14 cellular contexts compared by ENCODE assay signal in the genomic region with DNA sequence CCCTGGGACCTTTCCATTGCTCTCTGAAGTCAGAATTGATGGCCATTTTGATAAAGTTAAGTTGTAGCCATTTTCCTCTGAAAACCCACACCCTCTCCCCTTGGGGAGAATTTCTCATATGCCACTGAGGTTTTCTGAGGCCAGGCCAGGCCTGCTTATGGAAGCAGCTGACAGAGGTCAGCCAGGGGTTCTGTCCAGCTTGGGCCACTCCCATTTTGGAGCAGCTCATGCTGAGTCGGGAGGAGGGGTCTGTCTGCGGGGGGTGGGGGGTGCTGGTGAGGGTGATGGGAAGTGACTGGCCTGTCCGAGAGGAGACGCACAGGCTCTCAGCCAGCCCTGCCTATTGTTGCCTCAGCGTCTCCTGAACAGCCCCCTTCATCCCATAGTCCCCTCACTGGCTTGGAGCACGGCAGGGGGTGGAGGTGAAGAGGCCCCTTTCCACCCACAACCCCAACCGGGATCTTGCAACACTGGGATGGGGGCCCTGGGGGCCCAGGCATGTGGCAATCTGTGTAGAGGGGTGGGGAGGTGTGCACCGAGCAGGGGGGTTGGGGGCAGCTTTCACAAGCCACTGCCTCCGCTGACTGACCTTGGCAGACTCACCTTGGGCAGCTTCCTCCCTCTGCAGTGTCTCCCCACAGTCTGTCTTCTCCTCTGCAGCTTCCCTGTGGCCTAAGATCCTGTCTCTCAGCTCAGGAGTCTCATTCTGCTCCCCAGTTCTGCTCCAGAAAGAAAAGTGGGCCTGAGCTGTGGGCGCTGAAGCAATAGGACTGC. TPM values are rescaled to one million over a fixed set of nuclear protein-coding genes. Genes with fewer than 3 reads are reported as not detected.
DNase-seq lines count a peak whose midpoint lies in the region; ATAC-seq and TF ChIP-seq lines count a peak whose summit lies in the region.
"Had no signal": no experiment of that assay in that cellular context is flagged by ENCODE, and none has a peak within 500 bp of the region (broad histone marks: within the 10 kb centered on the region; RNA-seq: fewer than 3 reads in every experiment).

No MANE protein-coding gene starts in this region.

- TF ChIP-seq POLR2A in breast epithelium (IDR thresholded peaks at IDR 0.05) (no peak), spleen (IDR thresholded peaks at IDR 0.05) (no peak), GM18505 (IDR thresholded peaks at IDR 0.05; ENCODE audit: borderline replicate concordance, extremely low read depth, insufficient read depth, insufficient read length) (no peak)

- dilution Hi-C loops in mammary epithelial cell (cut with HindIII; ENCODE audit: low sequenced_read_pairs): loop anchor here (5.0 kb wide), 1 partner anchor 36 kb away; no protein-coding TSS in a partner anchor

- peak overlapping the region; percentile 30 for H2AFZ ChIP-seq in mammary epithelial cell (ENCODE audit: low read depth, low read length)

- 100% methylated on average over 3 of the region's 10 CpGs for WGBS in mammary epithelial cell (ENCODE audit: low coverage, missing lambda C conversion rate)
- 35 to 65% (median 50%) methylated on average over 5 to 10 of the region's 10 CpGs for WGBS in spleen, 5 donors

- H3K4me2 ChIP-seq in mammary epithelial cell (ENCODE audit: insufficient read depth, low read depth, low read length): no peak overlapping the region

- no peak overlapping the region for H3K9ac ChIP-seq in mammary epithelial cell (ENCODE audit: insufficient read depth, low read length)

- H4K20me1 ChIP-seq in mammary epithelial cell (ENCODE audit: insufficient read depth, low read length): no peaks in the 10 kb centered on the region

- BruUV-seq in mammary epithelial cell (replicated peaks; lab: Mats Ljungman, UMichigan): no TSS peak

- CTCF ChIA-PET in mammary epithelial cell (lab: Charles Lee; ENCODE audit: low non-redundant PET): no interaction called here

- ATAC-seq in left ventricle myocardium superior (peak; percentile 17), HG02759 (IDR thresholded peaks at IDR 0.05; ENCODE audit: unreplicated experiment) (no peak), GM18505 (IDR thresholded peaks at IDR 0.05; ENCODE audit: unreplicated experiment) (no peak), HG03280 (IDR thresholded peaks at IDR 0.05; ENCODE audit: unreplicated experiment) (no peak)

- no peaks in the 10 kb centered on the region for H3K27me3 ChIP-seq in mammary epithelial cell (ENCODE audit: insufficient read depth, low read length)
- H3K27me3 ChIP-seq in breast epithelium: no peaks in the 10 kb centered on the region
- H3K27me3 ChIP-seq in spleen (replicated peaks in 1 of 7): peaks cover 0 to 30% (median 0%) of the 10 kb centered on the region in 7 donors
- H3K27me3 ChIP-seq: ascending aorta had no signal

- H3K4me1 ChIP-seq in mammary epithelial cell (ENCODE audit: insufficient read depth, low read length) (peaks cover 23% of the 10 kb centered on the region), breast epithelium (peaks cover 0 to 3% of the 10 kb centered on the region in 2 donors), spleen (peaks cover 0 to 67% (median 20%) of the 10 kb centered on the region in 6 donors)

- H3K4me3 ChIP-seq in mammary epithelial cell (replicated peaks in 1 of 3; ENCODE audit: insufficient read depth in 1 of 3, low read depth in 2 of 3, low read length in 3 of 3) (no peak overlapping the region), breast epithelium (no peak overlapping the region), spleen (no peak overlapping the region)
- H3K4me3 ChIP-seq: ascending aorta had no signal

- intact Hi-C loops in mammary epithelial cell (cut with micrococcal nuclease): no loop called here
- intact Hi-C loops in breast epithelium (cut with DNase I; ENCODE audit: low total_unique reads): no loop called here
- intact Hi-C loops in left ventricle myocardium superior (cut with micrococcal nuclease): no loop called here
- intact Hi-C loops in spleen (cut with DNase I; ENCODE audit: low total_unique reads): no loop called here

- DNase-seq in mammary epithelial cell (no peak), breast epithelium (ENCODE audit: low spot score in 2 of 2) (no peak), SKM-1 (lab: John Stamatoyannopoulos, UW; ENCODE audit: unreplicated experiment) (peak; percentile 45), left ventricle myocardium superior (no peak), spleen (peak; percentile 65)
- DNase-seq: 8988T; activated CD4-positive, alpha-beta T cell treated with anti-CD3 and anti-CD28 coated beads for 1 hour; Calu3; stimulated activated CD8-positive, alpha-beta memory T cell treated with anti-CD3 and anti-CD28 coated beads, Interleukin-4, amount 100 ng/mL, for 48 hours had no signal

- TF ChIP-seq CTCF in mammary epithelial cell (conservative IDR thresholded peaks at IDR 0.05 in 1 of 2, IDR thresholded peaks at IDR 0.05 in 1 of 2; ENCODE audit: extremely low read depth in 1 of 2, insufficient read depth in 1 of 2, low read depth in 1 of 2, low read length in 2 of 2) (no peak), breast epithelium (IDR thresholded peaks at IDR 0.05) (no peak), spleen (IDR thresholded peaks at IDR 0.05 in 8 of 11, conservative IDR thresholded peaks at IDR 0.05 in 3 of 11) (no peak)

- in situ Hi-C loops in mammary epithelial cell (cut with MboI; ENCODE audit: low sequenced_read_pairs in 2 of 2): no loop called here

- H3K36me3 ChIP-seq in mammary epithelial cell (ENCODE audit: insufficient read depth, low read length) (no peaks in the 10 kb centered on the region), breast epithelium (no peaks in the 10 kb centered on the region), spleen (no peaks in the 10 kb centered on the region)
- H3K36me3 ChIP-seq: ascending aorta had no signal

- H3K9me3 ChIP-seq in mammary epithelial cell (replicated peaks; ENCODE audit: insufficient read depth, low read length) (no peaks in the 10 kb centered on the region), breast epithelium (no peaks in the 10 kb centered on the region), spleen (no peaks in the 10 kb centered on the region)
- H3K9me3 ChIP-seq: ascending aorta had no signal

- H3K79me2 ChIP-seq in mammary epithelial cell (ENCODE audit: insufficient read depth, low read length): no peaks in the 10 kb centered on the region

- H3K27ac ChIP-seq in mammary epithelial cell (ENCODE audit: insufficient read depth, low read depth, low read length): no peak overlapping the region
- H3K27ac ChIP-seq in breast epithelium: no peak overlapping the region
- H3K27ac ChIP-seq in spleen: peak overlapping the region in 3 of 8 donors; percentile 41 to 62 (median 59)
- H3K27ac ChIP-seq: ascending aorta had no signal

RNA-seq across cellular contexts. Expression of a gene that starts 5.5 kb away (rescaled TPM):
- total RNA-seq in mammary epithelial cell (not detected), breast epithelium (under 1 TPM in 1 of 3 donors, not detected in 2; 0.32 TPM), left ventricle myocardium superior (not detected), spleen (1 to 10 TPM in 4 of 7 donors, under 1 TPM in 3; 0.64 to 9.6 (median 1.6) TPM)
- polyA plus RNA-seq in mammary epithelial cell (not detected), spleen (1 to 10 TPM; 1.2 to 3.5 (median 1.3) TPM)
- polyA minus RNA-seq in mammary epithelial cell: not detected
- total RNA-seq: ascending aorta, Calu3, neural crest cell had no signal

RNA-seq across cellular contexts. Expression of a gene that starts 8.7 kb away (rescaled TPM):
- not detected for total RNA-seq in mammary epithelial cell
- not detected for polyA plus RNA-seq in mammary epithelial cell
- polyA minus RNA-seq in mammary epithelial cell: not detected
- not detected for total RNA-seq in breast epithelium
- total RNA-seq in left ventricle myocardium superior: not detected
- not detected for total RNA-seq in spleen
- not detected for polyA plus RNA-seq in spleen
- total RNA-seq: ascending aorta, Calu3, neural crest cell had no signal

RNA-seq across cellular contexts. Expression of a gene that starts 18.2 kb away (rescaled TPM):
- total RNA-seq in mammary epithelial cell (10 to 100 TPM; 39.2 to 57.6 TPM), breast epithelium (10 to 100 TPM; 29.6 to 34.4 (median 32.8) TPM), left ventricle myocardium superior (23.6 TPM), spleen (10 to 100 TPM; 34.3 to 43.2 (median 37.8) TPM)
- polyA plus RNA-seq in mammary epithelial cell (95.1 TPM), spleen (10 to 100 TPM; 28.0 to 47.0 (median 40.2) TPM)
- polyA minus RNA-seq in mammary epithelial cell: 38.1 TPM

RNA-seq across cellular contexts. Expression of a gene that starts 18.6 kb away (rescaled TPM):
- total RNA-seq in mammary epithelial cell (100 to 1,000 TPM in 1 of 2 donors, 10 to 100 TPM in 1; 62.0 to 148 TPM), breast epithelium (100 to 1,000 TPM; 106 to 151 (median 145) TPM), left ventricle myocardium superior (78.4 TPM), spleen (100 to 1,000 TPM; 148 to 228 (median 211) TPM)
- polyA plus RNA-seq in mammary epithelial cell (64.4 TPM), spleen (100 to 1,000 TPM in 2 of 3 donors, 10 to 100 TPM in 1; 59.2 to 126 (median 119) TPM)
- 70.8 TPM for polyA minus RNA-seq in mammary epithelial cell

RNA-seq across cellular contexts. Expression of a gene that starts 56.2 kb away (rescaled TPM):
- total RNA-seq in mammary epithelial cell: 1 to 10 TPM; 4.2 to 5.6 TPM
- polyA plus RNA-seq in mammary epithelial cell: 4.2 TPM
- polyA minus RNA-seq in mammary epithelial cell: 1.0 TPM
- total RNA-seq in breast epithelium: 1 to 10 TPM; 2.2 to 5.2 (median 3.2) TPM
- total RNA-seq in left ventricle myocardium superior: 2.0 TPM
- total RNA-seq in spleen: 1 to 10 TPM; 2.6 to 9.4 (median 6.5) TPM
- polyA plus RNA-seq in spleen: 1 to 10 TPM; 1.3 to 6.3 (median 3.1) TPM

Comparison
In these comparisons a context has a peak if more than half of its experiments do, and no peak if none do; other contexts are left out.
1. DNase-seq: peak in SKM-1 (single experiment) and spleen (single experiment); none in mammary epithelial cell (single experiment), breast epithelium (0 of 2) and left ventricle myocardium superior (single experiment).